9 cellular contexts compared by ENCODE assay signal in the genomic region with DNA sequence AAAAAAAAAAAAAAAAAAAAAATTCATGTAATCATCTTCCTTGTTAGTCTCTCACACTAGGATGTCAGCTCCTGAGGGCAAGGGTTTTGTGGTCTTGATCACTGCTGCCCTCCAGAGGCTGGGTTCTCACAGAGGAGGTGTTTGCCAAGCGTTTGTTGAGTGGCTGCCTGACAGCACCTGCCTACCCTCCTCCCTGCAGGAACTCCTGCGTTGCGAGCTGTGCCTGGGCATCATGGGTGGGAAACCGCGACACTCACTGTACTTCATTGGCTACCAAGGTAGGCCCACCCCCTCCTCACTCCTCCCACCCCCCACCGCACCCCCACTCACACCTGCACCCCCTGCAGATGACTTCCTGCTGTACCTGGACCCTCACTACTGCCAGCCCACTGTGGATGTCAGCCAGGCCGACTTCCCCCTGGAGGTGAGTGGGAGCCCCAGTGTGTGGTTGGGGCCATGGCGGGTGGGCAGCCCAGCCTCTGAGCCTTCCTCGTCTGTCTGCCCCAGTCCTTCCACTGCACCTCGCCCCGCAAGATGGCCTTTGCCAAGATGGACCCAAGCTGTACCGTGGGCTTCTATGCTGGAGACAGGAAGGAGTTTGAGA. TPM values are rescaled to one million over a fixed set of nuclear protein-coding genes. Genes with fewer than 3 reads are reported as not detected.
DNase-seq lines count a peak whose midpoint lies in the region; ATAC-seq and TF ChIP-seq lines count a peak whose summit lies in the region.
"Had no signal": no experiment of that assay in that cellular context is flagged by ENCODE, and none has a peak within 500 bp of the region (broad histone marks: within the 10 kb centered on the region; RNA-seq: fewer than 3 reads in every experiment).

No MANE protein-coding gene starts in this region.

- H3K27me3 ChIP-seq in GM23338 (ENCODE audit: insufficient read depth) = no peaks in the 10 kb centered on the region

- H3K4me1 Mint-ChIP-seq in GM23338 = no peaks in the 10 kb centered on the region
- H3K4me1 Mint-ChIP-seq in stimulated activated naive CD8-positive, alpha-beta T cell treated with anti-CD3 and anti-CD28 coated beads, Interleukin-15, Interleukin-2, amounts not matched to agents 100 ng/mL and 50 ng/mL, for 24 hours (ENCODE audit: low read depth) = peaks cover 54% of the 10 kb centered on the region

- ATAC-seq in GM23338 = peak; percentile 38
- no peak for ATAC-seq in GM18505 (IDR thresholded peaks at IDR 0.05; ENCODE audit: unreplicated experiment)
- no peak for ATAC-seq in HG03139 (IDR thresholded peaks at IDR 0.05; ENCODE audit: unreplicated experiment)

- peaks cover 83% of the 10 kb centered on the region for H3K36me3 Mint-ChIP-seq in GM23338 (ENCODE audit: low read depth)
- H3K36me3 Mint-ChIP-seq in stimulated activated naive CD8-positive, alpha-beta T cell treated with anti-CD3 and anti-CD28 coated beads, Interleukin-15, Interleukin-2, amounts not matched to agents 100 ng/mL and 50 ng/mL, for 24 hours (ENCODE audit: low read depth) = peaks cover 52% of the 10 kb centered on the region

- H3K27me3 Mint-ChIP-seq in GM23338 (ENCODE audit: insufficient read depth, low read depth, poor library complexity) = peaks cover 24% of the 10 kb centered on the region
- no peaks in the 10 kb centered on the region for H3K27me3 Mint-ChIP-seq in stimulated activated naive CD8-positive, alpha-beta T cell treated with anti-CD3 and anti-CD28 coated beads, Interleukin-15, Interleukin-2, amounts not matched to agents 100 ng/mL and 50 ng/mL, for 24 hours

- TF ChIP-seq CTCF in AG10803 (conservative IDR thresholded peaks at IDR 0.05; ENCODE audit: low read length) (peak; percentile 34), GM23338 (conservative IDR thresholded peaks at IDR 0.05; ENCODE audit: low read depth in 2 of 2) (peak; percentile 25 to 76; a peak in 3 of 4 replicates)

- in situ Hi-C loops in SK-MEL-5 (cut with HindIII; ENCODE audit: low pct_unique_long_range_greater_than_20kb, low sequenced_read_pairs) = no loop called here

- H2AFZ ChIP-seq in GM23338 = no peak overlapping the region

- no peaks in the 10 kb centered on the region for H3K79me2 ChIP-seq in GM23338 (replicated peaks; ENCODE audit: insufficient read depth)

- H3F3A ChIP-seq in GM23338 (replicated peaks; ENCODE audit: low read depth) = peaks cover 30% of the 10 kb centered on the region

- H3K4me1 ChIP-seq in GM23338 (ENCODE audit: insufficient read depth) = no peaks in the 10 kb centered on the region
- H3K4me1 ChIP-seq: HAP-1 had no signal

- no peak overlapping the region for H3K27ac Mint-ChIP-seq in GM23338
- peak overlapping the region; percentile 49 for H3K27ac Mint-ChIP-seq in stimulated activated naive CD8-positive, alpha-beta T cell treated with anti-CD3 and anti-CD28 coated beads, Interleukin-15, Interleukin-2, amounts not matched to agents 100 ng/mL and 50 ng/mL, for 24 hours

- peaks cover 16% of the 10 kb centered on the region; the same call in 1 of the 2 replicates for H3K36me3 ChIP-seq in GM23338 (ENCODE audit: insufficient read depth)

- DNase-seq in AG10803 (ENCODE audit: low read depth) (peak; percentile 41), GM23338 (ENCODE audit: low spot score) (peak; percentile 69), SK-MEL-5 (ENCODE audit: low read depth, low spot score) (peak; percentile 64), epidermal melanocyte (ENCODE audit: insufficient read length, low spot score) (peak; percentile 33), NCI-H187 treated with DMSO at 0.1 percent for 48 hours (lab: John Stamatoyannopoulos, UW) (no peak)

- no peaks in the 10 kb centered on the region for H3K9me2 ChIP-seq in GM23338 (ENCODE audit: insufficient read depth)

- no peak overlapping the region for H3K4me3 Mint-ChIP-seq in GM23338
- H3K4me3 Mint-ChIP-seq in stimulated activated naive CD8-positive, alpha-beta T cell treated with anti-CD3 and anti-CD28 coated beads, Interleukin-15, Interleukin-2, amounts not matched to agents 100 ng/mL and 50 ng/mL, for 24 hours = no peak overlapping the region

- no peak for TF ChIP-seq POLR2A in GM18505 (IDR thresholded peaks at IDR 0.05; ENCODE audit: borderline replicate concordance, extremely low read depth, insufficient read depth, insufficient read length)

- no peaks in the 10 kb centered on the region for H3K9me3 Mint-ChIP-seq in GM23338
- H3K9me3 Mint-ChIP-seq in stimulated activated naive CD8-positive, alpha-beta T cell treated with anti-CD3 and anti-CD28 coated beads, Interleukin-15, Interleukin-2, amounts not matched to agents 100 ng/mL and 50 ng/mL, for 24 hours = no peaks in the 10 kb centered on the region

- no peak overlapping the region for H3K4me3 ChIP-seq in AG10803 (ENCODE audit: low read length)
- H3K4me3 ChIP-seq in GM23338 = no peak overlapping the region
- H3K4me3 ChIP-seq: HAP-1 had no signal

- peaks cover 8% of the 10 kb centered on the region for H4K20me1 ChIP-seq in GM23338 (replicated peaks; ENCODE audit: insufficient read depth)

- 0 out of 2 replicates have a peak overlapping the region, but pooled peaks have one; percentile 14 for H3K27ac ChIP-seq in GM23338 (ENCODE audit: low read depth)

- no peak overlapping the region for H3K4me2 ChIP-seq in GM23338

TF ChIP-seq in GM23338, 12 proteins besides CTCF, POLR2A, EP300 and RAD21 (continues in another document):
- no peak for TF ChIP-seq EZH2phosphoT487 (IDR thresholded peaks at IDR 0.05; ENCODE audit: unreplicated experiment)
- no peak for TF ChIP-seq EZH2 (IDR thresholded peaks at IDR 0.05; ENCODE audit: low read depth, unreplicated experiment)
- TF ChIP-seq CREB1 (CRISPR knock-in tag; IDR thresholded peaks at IDR 0.05; ENCODE audit: low read depth) = no peak

RNA-seq across cellular contexts. Expression of gene ATG4D, which starts 8.1 kb away (rescaled TPM):
- 53.2 and 55.5 TPM in 2 replicates for total RNA-seq in GM23338 (2014; rRNA removed; shearing (Covaris generic))
- 15.1 and 19.1 TPM in 2 replicates for polyA plus RNA-seq in GM23338 (2016; fragmentation: Nextera tagmentation; extraction: Ambion mirVana)
- total RNA-seq in SK-MEL-5 (2014; rRNA removed; shearing (Covaris generic)) = 35.2 and 37.1 TPM in 2 replicates
- 51.8 and 77.7 TPM in 2 replicates for polyA plus RNA-seq in SK-MEL-5 (2015; cell fraction: cytosol; rRNA removed)
- 55.9 and 59.6 TPM in 2 replicates for polyA plus RNA-seq in SK-MEL-5 (2015; cell fraction: nucleus; rRNA removed)

RNA-seq across cellular contexts. Expression of gene KRI1, which starts 14.0 kb away (rescaled TPM):
- total RNA-seq in GM23338 (2014; rRNA removed; shearing (Covaris generic)) = 23.8 and 25.0 TPM in 2 replicates
- polyA plus RNA-seq in GM23338 (2016; fragmentation: Nextera tagmentation; extraction: Ambion mirVana) = 43.2 and 48.8 TPM in 2 replicates
- 7.9 and 9.3 TPM in 2 replicates for total RNA-seq in SK-MEL-5 (2014; rRNA removed; shearing (Covaris generic))
- 15.2 and 16.3 TPM in 2 replicates for polyA plus RNA-seq in SK-MEL-5 (2015; cell fraction: cytosol; rRNA removed)
- 35.8 and 42.6 TPM in 2 replicates for polyA plus RNA-seq in SK-MEL-5 (2015; cell fraction: nucleus; rRNA removed)

RNA-seq across cellular contexts. Expression of gene CDKN2D, which starts 17.0 kb away (rescaled TPM):
- 1.4 and 3.2 TPM in 2 replicates for total RNA-seq in GM23338 (2014; rRNA removed; shearing (Covaris generic))
- polyA plus RNA-seq in GM23338 (2016; fragmentation: Nextera tagmentation; extraction: Ambion mirVana) = 4.0 and 5.8 TPM in 2 replicates
- 2.3 and 2.9 TPM in 2 replicates for total RNA-seq in SK-MEL-5 (2014; rRNA removed; shearing (Covaris generic))
- polyA plus RNA-seq in SK-MEL-5 (2015; cell fraction: cytosol; rRNA removed) = 8.6 and 10.3 TPM in 2 replicates
- polyA plus RNA-seq in SK-MEL-5 (2015; cell fraction: nucleus; rRNA removed) = 2.8 and 3.7 TPM in 2 replicates

RNA-seq across cellular contexts. Expression of gene S1PR5, which starts 34.6 kb away (rescaled TPM):
- 3.1 and 8.0 TPM in 2 replicates for total RNA-seq in GM23338 (2014; rRNA removed; shearing (Covaris generic))
- polyA plus RNA-seq in GM23338 (2016; fragmentation: Nextera tagmentation; extraction: Ambion mirVana) = 4.6 and 4.8 TPM in 2 replicates
- total RNA-seq in SK-MEL-5 (2014; rRNA removed; shearing (Covaris generic)) = 2.6 and 3.2 TPM in 2 replicates
- polyA plus RNA-seq in SK-MEL-5 (2015; cell fraction: cytosol; rRNA removed) = 3.5 and 4.3 TPM in 2 replicates
- polyA plus RNA-seq in SK-MEL-5 (2015; cell fraction: nucleus; rRNA removed) = 0.25 and 0.66 TPM in 2 replicates

RNA-seq across cellular contexts. Expression of gene AP1M2, which starts 35.3 kb away (rescaled TPM):
- 158 and 165 TPM in 2 replicates for total RNA-seq in GM23338 (2014; rRNA removed; shearing (Covaris generic))
- polyA plus RNA-seq in GM23338 (2016; fragmentation: Nextera tagmentation; extraction: Ambion mirVana) = 128 and 141 TPM in 2 replicates
- total RNA-seq in SK-MEL-5 (2014; rRNA removed; shearing (Covaris generic)) = not detected in 2 replicates
- not detected in 2 replicates for polyA plus RNA-seq in SK-MEL-5 (2015; cell fraction: cytosol; rRNA removed)
- not detected in 2 replicates for polyA plus RNA-seq in SK-MEL-5 (2015; cell fraction: nucleus; rRNA removed)
